8 cellular contexts compared by ENCODE assay signal in genomic region chr4:122152699-122153328, GRCh38. TPM values are rescaled to one million over a fixed set of nuclear protein-coding genes. Genes with fewer than 3 reads are reported as not detected.
A peak's percentile ranks its signal among the peaks of the same experiment; 100 is the strongest.
DNase-seq lines count a peak whose midpoint lies in the region; ATAC-seq and TF ChIP-seq lines count a peak whose summit lies in the region.

No MANE protein-coding gene starts in this region.

- no peaks in the 10 kb centered on the region for H3K9me3 ChIP-seq in iPS-18a (ENCODE audit: control insufficient read depth, low read depth, low read length)

- in situ Hi-C loops in SK-MEL-5 (cut with HindIII; ENCODE audit: low pct_unique_long_range_greater_than_20kb, low sequenced_read_pairs): no loop called here

- H3K4me1 Mint-ChIP-seq in brain: peaks cover 55% of the 10 kb centered on the region

- H3K27me3 Mint-ChIP-seq in brain: no peaks in the 10 kb centered on the region

- H3K36me3 ChIP-seq in iPS-18a (ENCODE audit: control insufficient read depth, low read depth, low read length): peaks cover 2% of the 10 kb centered on the region

- H3K4me3 Mint-ChIP-seq in brain: peak overlapping the region; percentile 90 to 97 (median 95)

- H3K27me3 ChIP-seq in iPS-18a (ENCODE audit: control insufficient read depth, insufficient read depth, low read length): no peaks in the 10 kb centered on the region

- H3K4me3 ChIP-seq in iPS-18a (ENCODE audit: low read length) (peak overlapping the region; percentile 96), skeletal muscle cell (ENCODE audit: low read depth, low read length) (peak overlapping the region; percentile 98)

- DNase-seq in CMK (ENCODE audit: low read depth) (peak; percentile 9), SK-MEL-5 (ENCODE audit: low read depth, low spot score) (peak; percentile 29), skeletal muscle cell (ENCODE audit: low read depth) (peak; percentile 3), mesenteric fat pad (ENCODE audit: low spot score) (no peak)

- H3K27ac Mint-ChIP-seq in brain: peak overlapping the region; percentile 21 to 86 (median 79)

- peaks cover 36% of the 10 kb centered on the region for H3K36me3 Mint-ChIP-seq in brain

- H3K4me1 ChIP-seq in iPS-18a (ENCODE audit: control insufficient read depth, low read depth, low read length): peaks cover 11% of the 10 kb centered on the region

- H3K27ac ChIP-seq in iPS-18a (ENCODE audit: low read length): no peak overlapping the region

- ATAC-seq in GM19452 (IDR thresholded peaks at IDR 0.05; ENCODE audit: unreplicated experiment): peak; percentile 32
- ATAC-seq in HG03520 (IDR thresholded peaks at IDR 0.05; ENCODE audit: unreplicated experiment): peak; percentile 36

- H3K9ac ChIP-seq in iPS-18a (ENCODE audit: low read length): peak overlapping the region; percentile 76

- TF ChIP-seq CTCF in brain (conservative IDR thresholded peaks at IDR 0.05): no peak

- H3K9me3 Mint-ChIP-seq in brain: peaks cover 0 to 6% (median 4%) of the 10 kb centered on the region in 5 experiments

RNA-seq across cellular contexts. Expression of gene BLTP1, which starts 0.7 kb away (rescaled TPM):
- total RNA-seq in SK-MEL-5 (2014; rRNA removed; shearing (Covaris generic)): 18.0 and 20.7 TPM in 2 replicates
- polyA plus RNA-seq in SK-MEL-5 (2015; cell fraction: cytosol; rRNA removed): 9.4 and 13.5 TPM in 2 replicates
- polyA plus RNA-seq in SK-MEL-5 (2015; cell fraction: nucleus; rRNA removed): 62.8 and 67.4 TPM in 2 replicates
- 8.5 TPM for polyA plus RNA-seq in brain (ENCODE audit: insufficient read depth, low read depth, low replicate concordance)
- 72.1 TPM for total RNA-seq in mesenteric fat pad
